Comparison of ENCODE assay signal across 8 cellular contexts in the genomic region with DNA sequence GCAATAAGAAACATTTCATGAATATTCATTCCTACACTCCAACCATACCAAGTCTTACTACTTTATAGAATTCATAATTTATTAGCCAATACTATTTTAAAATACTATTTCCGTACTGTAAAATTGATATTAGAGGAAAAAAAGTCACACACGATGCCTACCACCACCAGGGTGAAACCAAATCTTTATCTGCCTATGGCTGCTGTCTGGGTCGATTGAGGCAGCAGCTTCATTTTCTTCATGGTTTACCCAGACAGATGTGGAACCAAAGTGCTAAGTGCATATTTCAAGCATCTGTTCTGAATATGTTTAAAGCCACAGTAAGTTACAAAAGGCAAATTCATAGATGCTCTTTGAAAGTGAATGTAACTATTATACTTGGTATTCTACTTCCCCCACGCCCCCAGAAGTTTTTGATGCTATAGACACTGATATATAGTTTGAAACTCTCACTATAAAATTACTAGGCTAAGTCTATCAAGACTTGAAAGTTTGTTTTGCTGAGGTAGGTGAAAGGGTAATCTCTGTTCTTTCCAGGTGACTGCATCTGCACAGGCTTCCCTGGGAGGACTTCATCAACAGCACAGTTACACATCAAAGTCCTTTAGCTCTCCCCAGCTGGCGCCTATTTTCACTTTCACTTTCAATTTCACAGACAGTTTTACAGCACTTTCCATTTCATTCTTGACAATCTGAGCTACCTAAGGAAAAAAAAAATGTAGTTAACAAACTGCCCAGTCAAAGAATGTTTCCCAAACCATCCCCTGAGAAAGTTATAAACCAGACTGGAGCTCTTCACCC.
DNase-seq lines count a peak whose midpoint lies in the region; ATAC-seq and TF ChIP-seq lines count a peak whose summit lies in the region.

No MANE protein-coding gene starts in this region.

- H3K36me3 Mint-ChIP-seq in progenitor cell of endocrine pancreas (ENCODE audit: insufficient read depth): peaks cover 9% of the 10 kb centered on the region

- peaks cover 0 to 9% of the 10 kb centered on the region in 2 donors for H3K4me1 ChIP-seq in adrenal gland (replicated peaks in 1 of 2)

- H3K4me3 Mint-ChIP-seq in progenitor cell of endocrine pancreas (ENCODE audit: low read depth): no peak overlapping the region

- H3K4me1 Mint-ChIP-seq in progenitor cell of endocrine pancreas (ENCODE audit: low read depth): no peaks in the 10 kb centered on the region

- H3K27me3 ChIP-seq in adrenal gland: no peaks in the 10 kb centered on the region

- ATAC-seq in HG02763 (IDR thresholded peaks at IDR 0.05; ENCODE audit: unreplicated experiment): peak; percentile 91

- no peaks in the 10 kb centered on the region for H3K27me3 Mint-ChIP-seq in progenitor cell of endocrine pancreas

- no peaks in the 10 kb centered on the region for H3K9me3 ChIP-seq in adrenal gland (replicated peaks in 1 of 3)

- H3K36me3 ChIP-seq in adrenal gland (replicated peaks in 1 of 2): no peaks in the 10 kb centered on the region

- TF ChIP-seq CTCF in adrenal gland (IDR thresholded peaks at IDR 0.05) (no peak), progenitor cell of endocrine pancreas (IDR thresholded peaks at IDR 0.05; ENCODE audit: unreplicated experiment) (no peak)

- peak; percentile 3 for DNase-seq in NK-92 treated with Interleukin-12 subunit alpha and Interleukin-12 subunit beta, amount 100 ng/mL, for 24 hours (lab: John Stamatoyannopoulos, UW)
- DNase-seq in NK-92 (lab: John Stamatoyannopoulos, UW; ENCODE audit: unreplicated experiment) (no peak), NCI-H69 (lab: John Stamatoyannopoulos, UW) (peak; percentile 48), adrenal gland (peak in 6 of 7 donors; percentile 14 to 55 (median 20)), left kidney (ENCODE audit: low read depth, low spot score) (peak; percentile 92), progenitor cell of endocrine pancreas (ENCODE audit: low spot score, unreplicated experiment) (no peak)
- peak; percentile 16 to 18 for DNase-seq in stimulated activated CD8-positive, alpha-beta memory T cell treated with anti-CD3 and anti-CD28 coated beads, Interleukin-4, amount 100 ng/mL, for 4 hours (ENCODE audit: low read depth in 2 of 2, low spot score in 1 of 2)

- no peak overlapping the region for H3K27ac ChIP-seq in adrenal gland

- H3K4me3 ChIP-seq in adrenal gland: peak overlapping the region in 1 of 4 donors; percentile 59

- no peak overlapping the region for H3K27ac Mint-ChIP-seq in progenitor cell of endocrine pancreas

- intact Hi-C loops in adrenal gland (cut with DNase I): no loop called here

- TF ChIP-seq POLR2A in adrenal gland (IDR thresholded peaks at IDR 0.05): no peak

- H3K9me3 Mint-ChIP-seq in progenitor cell of endocrine pancreas (ENCODE audit: low read depth): no peaks in the 10 kb centered on the region

- WGBS in adrenal gland, 4 donors: 47 to 58% (median 52%) methylated on average over 5 of the region's 5 CpGs

Comparison
In these comparisons a context has a peak if more than half of its experiments do, and no peak if none do; other contexts are left out.
1. DNase-seq: peak in NK-92 treated with Interleukin-12 subunit alpha and Interleukin-12 subunit beta, amount 100 ng/mL, for 24 hours (single experiment), NCI-H69 (single experiment), adrenal gland (6 of 7), left kidney (single experiment) and stimulated activated CD8-positive, alpha-beta memory T cell treated with anti-CD3 and anti-CD28 coated beads, Interleukin-4, amount 100 ng/mL, for 4 hours (2 of 2); none in NK-92 (single experiment) and progenitor cell of endocrine pancreas (single experiment).